Comparison of ENCODE assay signal across 1 cellular context in genomic region chr2:168976034-168976654, GRCh38.
TF ChIP-seq lines count a peak whose summit lies in the region.

No MANE protein-coding gene starts in this region.

TF ChIP-seq in K562, 482 proteins besides CTCF, POLR2A, EP300 and RAD21 (continued from another document and continues in another):
- peak; percentile 43 to 87; a peak in 2 of 4 replicates for TF ChIP-seq ZNF318 (IDR thresholded peaks at IDR 0.05; ENCODE audit: borderline replicate concordance in 1 of 2, low read depth in 1 of 2)
- TF ChIP-seq ATF7 (IDR thresholded peaks at IDR 0.05), result peak; percentile 95
- peak; percentile 99 for TF ChIP-seq POLR2AphosphoS5 (IDR thresholded peaks at IDR 0.05; ENCODE audit: control insufficient read depth, insufficient read depth, low read depth, low read length)
- TF ChIP-seq CBX2 (IDR thresholded peaks at IDR 0.05; ENCODE audit: insufficient read depth, low read length, poor library complexity, severe bottlenecking), result no peak
- TF ChIP-seq PURB (CRISPR knock-in tag; IDR thresholded peaks at IDR 0.05; ENCODE audit: low read depth), result no peak
- no peak for TF ChIP-seq FIP1L1 (IDR thresholded peaks at IDR 0.05; ENCODE audit: low read depth, low read length, poor library complexity, severe bottlenecking)
- no peak for TF ChIP-seq RFX1 (IDR thresholded peaks at IDR 0.05)
- TF ChIP-seq, protein P1, sequence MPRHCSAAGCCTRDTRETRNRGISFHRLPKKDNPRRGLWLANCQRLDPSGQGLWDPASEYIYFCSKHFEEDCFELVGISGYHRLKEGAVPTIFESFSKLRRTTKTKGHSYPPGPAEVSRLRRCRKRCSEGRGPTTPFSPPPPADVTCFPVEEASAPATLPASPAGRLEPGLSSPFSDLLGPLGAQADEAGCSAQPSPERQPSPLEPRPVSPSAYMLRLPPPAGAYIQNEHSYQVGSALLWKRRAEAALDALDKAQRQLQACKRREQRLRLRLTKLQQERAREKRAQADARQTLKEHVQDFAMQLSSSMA (CRISPR knock-in tag; IDR thresholded peaks at IDR 0.05), result no peak
- peak; percentile 62; the same call in 1 of the 2 replicates for TF ChIP-seq EZH2 (IDR thresholded peaks at IDR 0.05; ENCODE audit: borderline replicate concordance, low read depth, low read length)
- no peak for TF ChIP-seq SLC30A9 (CRISPR knock-in tag; IDR thresholded peaks at IDR 0.05)
- TF ChIP-seq CBX3 (IDR thresholded peaks at IDR 0.05; ENCODE audit: borderline replicate concordance in 1 of 2, low read length in 2 of 2), result peak in 1 of 2 experiments; percentile 87; a peak in 2 of 3 replicates
- no peak for TF ChIP-seq CHD2 (IDR thresholded peaks at IDR 0.05; ENCODE audit: low read depth, low read length)
- peak; percentile 62; the same call in 1 of the 2 replicates for TF ChIP-seq MXI1 (IDR thresholded peaks at IDR 0.05; ENCODE audit: low read depth, low read length)
- TF ChIP-seq ZBTB8A (IDR thresholded peaks at IDR 0.05; ENCODE audit: partially characterized antibody), result no peak
- no peak for TF ChIP-seq ZZZ3 (IDR thresholded peaks at IDR 0.05)
- TF ChIP-seq SAFB2 (IDR thresholded peaks at IDR 0.05; ENCODE audit: borderline replicate concordance, low read depth, low read length, severe bottlenecking), result no peak
- peak; percentile 31; the same call in 1 of the 2 replicates for TF ChIP-seq MEF2A (IDR thresholded peaks at IDR 0.05; ENCODE audit: control insufficient read depth, low read depth, low read length)
- no peak for TF ChIP-seq ZSCAN32 (CRISPR knock-in tag; IDR thresholded peaks at IDR 0.05)
- peak in 1 of 2 experiments; percentile 96; a peak in 2 of 4 replicates for TF ChIP-seq ZMIZ1 (IDR thresholded peaks at IDR 0.05; ENCODE audit: low read depth in 2 of 2, low read length in 2 of 2)
- TF ChIP-seq SMAD3 (CRISPR knock-in tag; conservative IDR thresholded peaks at IDR 0.05), result 0 out of 2 replicates have a peak, but pooled peaks have one; percentile 61
- no peak for TF ChIP-seq POLR2AphosphoS2 (IDR thresholded peaks at IDR 0.05; ENCODE audit: low read length)
- peak; percentile 87 for TF ChIP-seq CREB1 (IDR thresholded peaks at IDR 0.05)
- TF ChIP-seq CREB1 (CRISPR knock-in tag; IDR thresholded peaks at IDR 0.05), result peak; percentile 65; the same call in 1 of the 2 replicates
- no peak for TF ChIP-seq SRSF1 (IDR thresholded peaks at IDR 0.05; ENCODE audit: low read depth, low read length)
- no peak for TF ChIP-seq PTTG1 (tag; IDR thresholded peaks at IDR 0.05; ENCODE audit: low read depth)
- peak; percentile 89 for TF ChIP-seq GATAD2A (IDR thresholded peaks at IDR 0.05)
- TF ChIP-seq ATF4 (CRISPR knock-in tag; IDR thresholded peaks at IDR 0.05), result no peak
- peak; percentile 96 to 98 for TF ChIP-seq TBL1XR1 (IDR thresholded peaks at IDR 0.05; ENCODE audit: low read length in 2 of 2)
- peak; percentile 86 to 96 for TF ChIP-seq AFF1 (IDR thresholded peaks at IDR 0.05; ENCODE audit: low read depth in 1 of 2, partially characterized antibody in 2 of 2)
- no peak for TF ChIP-seq THRA (IDR thresholded peaks at IDR 0.05)
- 0 out of 4 replicates have a peak, but pooled peaks of 1 of the 2 experiments have one; percentile 65 for TF ChIP-seq BCLAF1 (IDR thresholded peaks at IDR 0.05; ENCODE audit: borderline replicate concordance in 1 of 2, control insufficient read depth in 1 of 2, low read depth in 2 of 2, low read length in 1 of 2)
- no peak for TF ChIP-seq ZNF586 (CRISPR knock-in tag; conservative IDR thresholded peaks at IDR 0.05)
- TF ChIP-seq YBX1 (IDR thresholded peaks at IDR 0.05), result no peak
- TF ChIP-seq C11orf30 (IDR thresholded peaks at IDR 0.05; ENCODE audit: low read depth), result peak; percentile 93
- peak; percentile 95 for TF ChIP-seq DMBX1 (CRISPR knock-in tag; IDR thresholded peaks at IDR 0.05; ENCODE audit: borderline replicate concordance)
- no peak for TF ChIP-seq IFI16 (CRISPR knock-in tag; IDR thresholded peaks at IDR 0.05)
- TF ChIP-seq KDM1A (IDR thresholded peaks at IDR 0.05), result peak; percentile 99
- TF ChIP-seq ZNF695 (CRISPR knock-in tag; IDR thresholded peaks at IDR 0.05), result no peak
- TF ChIP-seq ZNF589 (CRISPR knock-in tag; IDR thresholded peaks at IDR 0.05; ENCODE audit: low read depth), result peak; percentile 77
- no peak for TF ChIP-seq SIX5 (IDR thresholded peaks at IDR 0.05; ENCODE audit: borderline replicate concordance in 1 of 2, insufficient read depth in 1 of 2, low read depth in 1 of 2, low read length in 2 of 2)
